Comparison of ENCODE assay signal across 15 cellular contexts in genomic region chr10:43960477-43960876, GRCh38.
"Had no signal": no experiment of that assay in that cellular context is flagged by ENCODE, and none has a peak within 500 bp of the region (broad histone marks: within the 10 kb centered on the region; RNA-seq: fewer than 3 reads in every experiment).

No MANE protein-coding gene starts in this region.

- DNase-seq: activated CD4-positive, alpha-beta T cell treated with anti-CD3 and anti-CD28 coated beads for 1 hour; activated naive CD4-positive, alpha-beta T cell treated with Interleukin-2 at 50 U/mL for 16 hours; activated naive CD8-positive, alpha-beta T cell treated with anti-CD3 and anti-CD28 coated beads, Interleukin-2, amount 10 ng/mL, durations not matched to agents 7 days and 5 days; activated T-cell treated with anti-CD3 and anti-CD28 coated beads, Interleukin-2, amount 50 U/mL, for 1 hour; amygdala; body of pancreas; caudate nucleus; erythroblast; lower lobe of right lung; midbrain; stimulated activated naive B cell treated with anti-CD40 and anti-IgM and Interleukin-4, amounts not matched to agents 10 μg/mL and 1 μg/mL and 100 μg/mL, for 72 hours; WERI-Rb-1 had no signal

- H3K9me3 Mint-ChIP-seq: activated naive CD8-positive, alpha-beta T cell treated with anti-CD3 and anti-CD28 coated beads, Interleukin-2, amount 10 ng/mL, durations not matched to agents 7 days and 5 days; activated T-helper 17 cell treated with anti-CD3 and anti-CD28 coated beads, Interleukin-2, amount 50 U/mL, for 72 hours had no signal

- ATAC-seq: activated T-helper 17 cell treated with anti-CD3 and anti-CD28 coated beads, Interleukin-2, amount 50 U/mL, for 72 hours; body of pancreas; lower lobe of right lung; sciatic nerve; stimulated activated naive B cell treated with anti-CD40 and anti-IgM and Interleukin-4, amounts not matched to agents 10 μg/mL and 1 μg/mL and 100 μg/mL, for 72 hours had no signal

- H3K4me3 Mint-ChIP-seq: activated naive CD8-positive, alpha-beta T cell treated with anti-CD3 and anti-CD28 coated beads, Interleukin-2, amount 10 ng/mL, durations not matched to agents 7 days and 5 days; activated T-helper 17 cell treated with anti-CD3 and anti-CD28 coated beads, Interleukin-2, amount 50 U/mL, for 72 hours; stimulated activated naive B cell treated with anti-CD40 and anti-IgM and Interleukin-4, amounts not matched to agents 10 μg/mL and 1 μg/mL and 100 μg/mL, for 72 hours had no signal

- H3K27me3 ChIP-seq: body of pancreas had no signal

- H3K27ac Mint-ChIP-seq: activated naive CD8-positive, alpha-beta T cell treated with anti-CD3 and anti-CD28 coated beads, Interleukin-2, amount 10 ng/mL, durations not matched to agents 7 days and 5 days; activated T-helper 17 cell treated with anti-CD3 and anti-CD28 coated beads, Interleukin-2, amount 50 U/mL, for 72 hours; stimulated activated naive B cell treated with anti-CD40 and anti-IgM and Interleukin-4, amounts not matched to agents 10 μg/mL and 1 μg/mL and 100 μg/mL, for 72 hours had no signal

- H3K4me1 Mint-ChIP-seq: activated T-helper 17 cell treated with anti-CD3 and anti-CD28 coated beads, Interleukin-2, amount 50 U/mL, for 72 hours had no signal

- H3K4me3 ChIP-seq: body of pancreas, lower lobe of right lung, SK-N-MC had no signal

- H3K9me3 ChIP-seq: body of pancreas, lower lobe of right lung had no signal

- H3K36me3 Mint-ChIP-seq: activated naive CD8-positive, alpha-beta T cell treated with anti-CD3 and anti-CD28 coated beads, Interleukin-2, amount 10 ng/mL, durations not matched to agents 7 days and 5 days; stimulated activated naive B cell treated with anti-CD40 and anti-IgM and Interleukin-4, amounts not matched to agents 10 μg/mL and 1 μg/mL and 100 μg/mL, for 72 hours had no signal

- H3K27ac ChIP-seq: lower lobe of right lung, SK-N-MC, WERI-Rb-1 had no signal

- H3K36me3 ChIP-seq: lower lobe of right lung, WERI-Rb-1 had no signal
